12 cellular contexts compared by ENCODE assay signal in genomic region chr3:53250881-53251605, GRCh38.
DNase-seq lines count a peak whose midpoint lies in the region; ATAC-seq and TF ChIP-seq lines count a peak whose summit lies in the region.
"Had no signal": no experiment of that assay in that cellular context is flagged by ENCODE, and none has a peak within 500 bp of the region (broad histone marks: within the 10 kb centered on the region; RNA-seq: fewer than 3 reads in every experiment).

No MANE protein-coding gene starts in this region.

- intact Hi-C loops in dendritic cell treated with granulocyte-macrophage colony-stimulating factor and Interleukin-4, amounts not matched to agents 40 ng/mL and 50 ng/mL, for 4 days (cut with micrococcal nuclease), result loop anchor here (5.0 kb wide), 1 partner anchor 34 kb away; no protein-coding TSS in a partner anchor

- H3K9me3 Mint-ChIP-seq in dendritic cell treated with granulocyte-macrophage colony-stimulating factor and Interleukin-4, amounts not matched to agents 40 ng/mL and 50 ng/mL, for 4 days, result no peaks in the 10 kb centered on the region
- no peaks in the 10 kb centered on the region for H3K9me3 Mint-ChIP-seq in nephron progenitor cell

- H3K27ac ChIP-seq in DND-41 (ENCODE audit: low read length), result peak overlapping the region; percentile 48
- H3K27ac ChIP-seq: cardiac muscle cell had no signal

- H3K9ac ChIP-seq in DND-41 (ENCODE audit: low read depth, low read length), result no peak overlapping the region

- H3K4me2 ChIP-seq in DND-41 (ENCODE audit: insufficient read depth, low read length), result peak overlapping the region; percentile 29; the same call in 1 of the 2 replicates

- H3K4me1 ChIP-seq in DND-41 (ENCODE audit: insufficient read depth, low read length), result peaks cover 52% of the 10 kb centered on the region

- H4K20me1 ChIP-seq in DND-41 (ENCODE audit: insufficient read depth, low read length), result peaks cover 78% of the 10 kb centered on the region

- H3K27me3 Mint-ChIP-seq in dendritic cell treated with granulocyte-macrophage colony-stimulating factor and Interleukin-4, amounts not matched to agents 40 ng/mL and 50 ng/mL, for 4 days, result no peaks in the 10 kb centered on the region
- H3K27me3 Mint-ChIP-seq in nephron progenitor cell (ENCODE audit: low read depth, poor library complexity), result no peaks in the 10 kb centered on the region

- H3K4me3 Mint-ChIP-seq in dendritic cell treated with granulocyte-macrophage colony-stimulating factor and Interleukin-4, amounts not matched to agents 40 ng/mL and 50 ng/mL, for 4 days, result peak overlapping the region; percentile 91
- H3K4me3 Mint-ChIP-seq in nephron progenitor cell, result peak overlapping the region; percentile 28

- TF ChIP-seq POLR2A in NB4 (IDR thresholded peaks at IDR 0.05; ENCODE audit: extremely low read depth, insufficient read length), result no peak

- DNase-seq in DND-41 (no peak), NB4 (ENCODE audit: low read depth) (no peak), nephron progenitor cell (no peak), SKM-1 (lab: John Stamatoyannopoulos, UW; ENCODE audit: unreplicated experiment) (no peak), NCI-H1694 (lab: John Stamatoyannopoulos, UW) (no peak)
- DNase-seq: GF-D8; stimulated activated naive CD4-positive, alpha-beta T cell had no signal

- no peaks in the 10 kb centered on the region for H3K9me3 ChIP-seq in DND-41 (ENCODE audit: insufficient read depth, low read length, severe bottlenecking)

- no peaks in the 10 kb centered on the region for H3K27me3 ChIP-seq in DND-41 (ENCODE audit: insufficient read depth, low read length, poor library complexity)
- H3K27me3 ChIP-seq: cardiac muscle cell had no signal

- H3K4me1 Mint-ChIP-seq in dendritic cell treated with granulocyte-macrophage colony-stimulating factor and Interleukin-4, amounts not matched to agents 40 ng/mL and 50 ng/mL, for 4 days (ENCODE audit: low read depth), result peaks cover 79% of the 10 kb centered on the region
- H3K4me1 Mint-ChIP-seq in nephron progenitor cell, result peaks cover 54% of the 10 kb centered on the region

- no peak overlapping the region for H3K4me3 ChIP-seq in DND-41 (ENCODE audit: low read depth in 1 of 2, low read length in 2 of 2)
- H3K4me3 ChIP-seq in NB4 (ENCODE audit: low read depth, low read length), result peak overlapping the region; percentile 28
- H3K4me3 ChIP-seq: cardiac muscle cell had no signal

- H3K27ac Mint-ChIP-seq in dendritic cell treated with granulocyte-macrophage colony-stimulating factor and Interleukin-4, amounts not matched to agents 40 ng/mL and 50 ng/mL, for 4 days, result peak overlapping the region; percentile 90
- peak overlapping the region; percentile 91 for H3K27ac Mint-ChIP-seq in nephron progenitor cell

- peaks cover 98% of the 10 kb centered on the region for H3K79me2 ChIP-seq in DND-41 (ENCODE audit: insufficient read depth, low read length)

- H2AFZ ChIP-seq in DND-41 (ENCODE audit: low read depth, low read length), result no peak overlapping the region

- peaks cover 69% of the 10 kb centered on the region for H3K36me3 Mint-ChIP-seq in dendritic cell treated with granulocyte-macrophage colony-stimulating factor and Interleukin-4, amounts not matched to agents 40 ng/mL and 50 ng/mL, for 4 days (ENCODE audit: low read depth)
- peaks cover 19% of the 10 kb centered on the region for H3K36me3 Mint-ChIP-seq in nephron progenitor cell (ENCODE audit: low read depth)

- no peak for ATAC-seq in DND-41 (ENCODE audit: insufficient read depth, low read depth)
- no peak for ATAC-seq in HG02588 (IDR thresholded peaks at IDR 0.05; ENCODE audit: unreplicated experiment)
- ATAC-seq in HG03159 (IDR thresholded peaks at IDR 0.05; ENCODE audit: unreplicated experiment), result no peak
- ATAC-seq: activated CD4-positive, CD25-positive, alpha-beta regulatory T cell treated with anti-CD3 and anti-CD28 coated beads, Interleukin-2, amount 50 U/mL, for 24 hours had no signal

- no peak for TF ChIP-seq CTCF in DND-41 (IDR thresholded peaks at IDR 0.05; ENCODE audit: borderline replicate concordance, extremely low read depth, low read length, poor library complexity, severe bottlenecking)
- TF ChIP-seq CTCF in NB4 (IDR thresholded peaks at IDR 0.05; ENCODE audit: low read depth, low read length), result no peak
- TF ChIP-seq CTCF in nephron progenitor cell (IDR thresholded peaks at IDR 0.05), result no peak

- H3K36me3 ChIP-seq in DND-41 (ENCODE audit: insufficient read depth, low read length), result peaks cover 31% of the 10 kb centered on the region
- H3K36me3 ChIP-seq: cardiac muscle cell had no signal
